Comparison of ENCODE assay signal across 16 cellular contexts in genomic region chr21:29166853-29167252, GRCh38.
"Had no signal": no experiment of that assay in that cellular context is flagged by ENCODE, and none has a peak within 500 bp of the region (broad histone marks: within the 10 kb centered on the region; RNA-seq: fewer than 3 reads in every experiment).

No MANE protein-coding gene starts in this region.

- H3K4me3 ChIP-seq: breast epithelium, dorsolateral prefrontal cortex, gastroesophageal sphincter, mucosa of descending colon, ovary had no signal

- DNase-seq: activated B cell treated with CpG ODN at 0.5 μM for 24 hours; activated CD4-positive, alpha-beta T cell treated with anti-CD3 and anti-CD28 coated beads, Interleukin-2, amount 10 ng/mL, durations not matched to agents 24 days and 14 days; activated CD8-positive, alpha-beta memory T cell treated with anti-CD3 and anti-CD28 coated beads, Interleukin-2, amount 50 U/mL, for 4 hours; activated CD8-positive, alpha-beta T cell treated with anti-CD3 and anti-CD28 coated beads, Interleukin-2, amount 10 ng/mL, durations not matched to agents 7 days and 5 days; activated effector memory CD4-positive, alpha-beta T cell treated with anti-CD3 and anti-CD28 coated beads, Interleukin-2, amount 50 U/mL, for 16 hours; activated T-cell treated with anti-CD3 and anti-CD28 coated beads, Interleukin-2, amount 50 U/mL, for 48 hours; dorsolateral prefrontal cortex; erythroblast; left colon; mucosa of descending colon; naive thymus-derived CD4-positive, alpha-beta T cell; ovary; stimulated activated CD4-positive, alpha-beta T cell treated with anti-CD3 and anti-CD28 coated beads, Interleukin-1b, Interleukin-23, amount 100 ng/mL, for 48 hours had no signal

- H3K4me1 ChIP-seq: breast epithelium had no signal

- H3K27ac Mint-ChIP-seq: activated B cell treated with CpG ODN at 0.5 μM for 24 hours; activated CD4-positive, alpha-beta T cell treated with anti-CD3 and anti-CD28 coated beads, Interleukin-2, amount 10 ng/mL, durations not matched to agents 24 days and 14 days; activated CD8-positive, alpha-beta T cell treated with anti-CD3 and anti-CD28 coated beads, Interleukin-2, amount 10 ng/mL, durations not matched to agents 7 days and 5 days; activated naive CD4-positive, alpha-beta T cell treated with anti-CD3 and anti-CD28 coated beads, Interleukin-2, amount 50 U/mL, for 24 hours; naive thymus-derived CD4-positive, alpha-beta T cell had no signal

- H3K27me3 ChIP-seq: breast epithelium, dorsolateral prefrontal cortex, gastroesophageal sphincter had no signal

- H3K27ac ChIP-seq: breast epithelium, dorsolateral prefrontal cortex, gastroesophageal sphincter, ovary had no signal

- H3K9me3 ChIP-seq: breast epithelium, gastroesophageal sphincter, mucosa of descending colon, ovary had no signal

- H3K27me3 Mint-ChIP-seq: activated B cell treated with CpG ODN at 0.5 μM for 24 hours; activated naive CD4-positive, alpha-beta T cell treated with anti-CD3 and anti-CD28 coated beads, Interleukin-2, amount 50 U/mL, for 24 hours had no signal

- H3K9me3 Mint-ChIP-seq: activated B cell treated with CpG ODN at 0.5 μM for 24 hours; activated naive CD4-positive, alpha-beta T cell treated with anti-CD3 and anti-CD28 coated beads, Interleukin-2, amount 50 U/mL, for 24 hours had no signal

- H3K36me3 ChIP-seq: breast epithelium, gastroesophageal sphincter, ovary had no signal

- ATAC-seq: activated CD8-positive, alpha-beta T cell treated with anti-CD3 and anti-CD28 coated beads, Interleukin-2, amount 10 ng/mL, durations not matched to agents 7 days and 5 days; gastroesophageal sphincter; left colon; mucosa of descending colon; naive thymus-derived CD4-positive, alpha-beta T cell had no signal

- H3K4me3 Mint-ChIP-seq: activated B cell treated with CpG ODN at 0.5 μM for 24 hours; activated CD4-positive, alpha-beta T cell treated with anti-CD3 and anti-CD28 coated beads, Interleukin-2, amount 10 ng/mL, durations not matched to agents 24 days and 14 days; activated CD8-positive, alpha-beta T cell treated with anti-CD3 and anti-CD28 coated beads, Interleukin-2, amount 10 ng/mL, durations not matched to agents 7 days and 5 days; activated naive CD4-positive, alpha-beta T cell treated with anti-CD3 and anti-CD28 coated beads, Interleukin-2, amount 50 U/mL, for 24 hours; naive thymus-derived CD4-positive, alpha-beta T cell had no signal
